Comparison of ENCODE assay signal across 23 cellular contexts in genomic region chr17:57011482-57012015, GRCh38.
"Had no signal": no experiment of that assay in that cellular context is flagged by ENCODE, and none has a peak within 500 bp of the region (broad histone marks: within the 10 kb centered on the region; RNA-seq: fewer than 3 reads in every experiment).

No MANE protein-coding gene starts in this region.

- H3K4me3 ChIP-seq: body of pancreas, cardiac muscle cell, hepatocyte, ovary, psoas muscle, upper lobe of right lung had no signal

- H3K79me2 ChIP-seq: hepatocyte had no signal

- H3K4me1 ChIP-seq: psoas muscle, upper lobe of right lung had no signal

- H2AFZ ChIP-seq: hepatocyte had no signal

- ATAC-seq: activated T-cell treated with anti-CD3 and anti-CD28 coated beads, Interleukin-2, amount 50 U/mL, for 72 hours; body of pancreas; natural killer cell; psoas muscle; right cardiac atrium; stimulated activated naive CD8-positive, alpha-beta T cell treated with anti-CD3 and anti-CD28 coated beads, Interleukin-15, Interleukin-2, amounts not matched to agents 100 U/mL and 50 U/mL, for 24 hours; upper lobe of right lung had no signal

- H3K27ac ChIP-seq: body of pancreas, cardiac muscle cell, hepatocyte, neutrophil, ovary, psoas muscle, upper lobe of right lung had no signal

- H3K4me2 ChIP-seq: hepatocyte had no signal

- H3K9me3 ChIP-seq: body of pancreas, neutrophil, ovary, psoas muscle, upper lobe of right lung had no signal

- H3K36me3 ChIP-seq: cardiac muscle cell, ovary had no signal

- DNase-seq: activated CD4-positive, alpha-beta memory T cell treated with anti-CD3 and anti-CD28 coated beads, Interleukin-2, amount 10 ng/mL, durations not matched to agents 7 days and 5 days; activated CD4-positive, alpha-beta T cell treated with anti-CD3 and anti-CD28 coated beads for 48 hours; activated CD4-positive, CD25-positive, alpha-beta regulatory T cell; activated effector memory CD4-positive, alpha-beta T cell treated with Interleukin-2 at 50 U/mL for 16 hours; activated naive CD4-positive, alpha-beta T cell treated with anti-CD3 and anti-CD28 coated beads, Interleukin-2, amount 10 ng/mL, durations not matched to agents 7 days and 5 days; activated T-cell treated with anti-CD3 and anti-CD28 coated beads, Interleukin-2, amount 50 U/mL, for 72 hours; anterior cingulate cortex; body of pancreas; effector CD4-positive, alpha-beta T cell; foreskin melanocyte; midbrain; natural killer cell; ovary; psoas muscle; right cardiac atrium; stimulated activated CD4-positive, alpha-beta T cell treated with anti-CD3 and anti-CD28 coated beads, Interleukin-12 subunit alpha, Interleukin-12 subunit beta, amount 100 ng/mL, for 4 hours; stimulated activated CD4-positive, alpha-beta T cell treated with anti-CD3 and anti-CD28 coated beads, Interleukin-4, amount 100 ng/mL, for 4 hours; stimulated activated naive CD8-positive, alpha-beta T cell treated with anti-CD3 and anti-CD28 coated beads, Interleukin-15, Interleukin-2, amounts not matched to agents 100 U/mL and 50 U/mL, for 24 hours; T1000; upper lobe of right lung had no signal

- H3K27me3 ChIP-seq: body of pancreas, cardiac muscle cell, hepatocyte, ovary, upper lobe of right lung had no signal
